Comparison of ENCODE assay signal across 8 cellular contexts in the genomic region with DNA sequence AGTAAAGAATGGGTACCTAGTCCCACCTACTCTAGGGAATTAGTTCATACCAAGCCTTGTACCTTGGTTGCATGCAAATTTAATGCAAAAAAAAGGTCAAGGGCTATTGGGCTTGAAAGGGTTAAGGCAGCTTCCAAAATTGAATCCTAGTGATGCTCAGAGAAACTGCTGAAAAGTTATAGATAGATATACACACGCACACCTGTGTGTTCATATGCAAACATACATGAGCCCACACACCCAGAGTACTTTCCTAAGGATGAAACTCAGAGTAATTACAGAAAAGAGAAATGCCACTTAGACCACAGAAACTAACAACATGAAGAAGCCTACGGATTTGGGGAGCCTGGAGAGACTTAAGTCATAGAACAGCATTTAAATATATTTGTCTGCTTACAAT. TPM values are rescaled to one million over a fixed set of nuclear protein-coding genes. Genes with fewer than 3 reads are reported as not detected.
DNase-seq lines count a peak whose midpoint lies in the region; ATAC-seq and TF ChIP-seq lines count a peak whose summit lies in the region.

No MANE protein-coding gene starts in this region.

- H3K36me3 ChIP-seq in mucosa of descending colon (ENCODE audit: low read depth), result no peaks in the 10 kb centered on the region

- H3K4me1 ChIP-seq in mucosa of descending colon (ENCODE audit: low read depth), result peaks cover 19% of the 10 kb centered on the region

- intact Hi-C loops in mucosa of descending colon (cut with DNase I, micrococcal nuclease), result no loop called here

- TF ChIP-seq CTCF in fibroblast of the aortic adventitia (IDR thresholded peaks at IDR 0.05; ENCODE audit: insufficient read depth, low read length) (no peak), mucosa of descending colon (IDR thresholded peaks at IDR 0.05) (no peak)

- H3K27me3 Mint-ChIP-seq in stimulated activated naive CD8-positive, alpha-beta T cell treated with anti-CD3 and anti-CD28 coated beads, Interleukin-15, Interleukin-2, amounts not matched to agents 100 ng/mL and 50 ng/mL, for 24 hours, result no peaks in the 10 kb centered on the region

- H3K9me3 Mint-ChIP-seq in stimulated activated naive CD8-positive, alpha-beta T cell treated with anti-CD3 and anti-CD28 coated beads, Interleukin-15, Interleukin-2, amounts not matched to agents 100 ng/mL and 50 ng/mL, for 24 hours, result no peaks in the 10 kb centered on the region

- peak; percentile 58 for DNase-seq in NOMO-1 treated with dmso at 0.1 percent for 144 hours (lab: John Stamatoyannopoulos, UW; ENCODE audit: unreplicated experiment)
- no peak for DNase-seq in fibroblast of the aortic adventitia (ENCODE audit: low read depth)
- no peak for DNase-seq in mucosa of descending colon
- no peak for DNase-seq in NCI-H146 treated with DMSO at 0.1 percent for 48 hours (lab: John Stamatoyannopoulos, UW; ENCODE audit: unreplicated experiment)
- DNase-seq in NCI-H1105 treated with DMSO at 0.1 percent for 48 hours (lab: John Stamatoyannopoulos, UW), result no peak

- peak overlapping the region; percentile 89 for H3K4me3 Mint-ChIP-seq in stimulated activated naive CD8-positive, alpha-beta T cell treated with anti-CD3 and anti-CD28 coated beads, Interleukin-15, Interleukin-2, amounts not matched to agents 100 ng/mL and 50 ng/mL, for 24 hours

- peaks cover 10% of the 10 kb centered on the region for H3K36me3 Mint-ChIP-seq in stimulated activated naive CD8-positive, alpha-beta T cell treated with anti-CD3 and anti-CD28 coated beads, Interleukin-15, Interleukin-2, amounts not matched to agents 100 ng/mL and 50 ng/mL, for 24 hours (ENCODE audit: low read depth)

- H3K4me3 ChIP-seq in fibroblast of the aortic adventitia (ENCODE audit: low read depth, low read length), result peak overlapping the region; percentile 81
- no peak overlapping the region for H3K4me3 ChIP-seq in mucosa of descending colon

- ATAC-seq in GM18861 (IDR thresholded peaks at IDR 0.05; ENCODE audit: unreplicated experiment) (peak; percentile 37), HG02571 (IDR thresholded peaks at IDR 0.05; ENCODE audit: unreplicated experiment) (peak; percentile 45), mucosa of descending colon (no peak)

- peaks cover 60% of the 10 kb centered on the region for H3K4me1 Mint-ChIP-seq in stimulated activated naive CD8-positive, alpha-beta T cell treated with anti-CD3 and anti-CD28 coated beads, Interleukin-15, Interleukin-2, amounts not matched to agents 100 ng/mL and 50 ng/mL, for 24 hours (ENCODE audit: low read depth)

- H3K9me3 ChIP-seq in mucosa of descending colon, result no peaks in the 10 kb centered on the region

- H3K27ac Mint-ChIP-seq in stimulated activated naive CD8-positive, alpha-beta T cell treated with anti-CD3 and anti-CD28 coated beads, Interleukin-15, Interleukin-2, amounts not matched to agents 100 ng/mL and 50 ng/mL, for 24 hours, result peak overlapping the region; percentile 99

RNA-seq across cellular contexts. Expression of gene SLC25A13, which starts 1.5 kb away (rescaled TPM):
- total RNA-seq in fibroblast of the aortic adventitia (ENCODE audit: low replicate concordance) (14.3 and 24.5 TPM in 2 replicates), mucosa of descending colon (10 to 100 TPM; 33.5 to 65.1 (median 42.7) TPM)
